In the genomic region with DNA sequence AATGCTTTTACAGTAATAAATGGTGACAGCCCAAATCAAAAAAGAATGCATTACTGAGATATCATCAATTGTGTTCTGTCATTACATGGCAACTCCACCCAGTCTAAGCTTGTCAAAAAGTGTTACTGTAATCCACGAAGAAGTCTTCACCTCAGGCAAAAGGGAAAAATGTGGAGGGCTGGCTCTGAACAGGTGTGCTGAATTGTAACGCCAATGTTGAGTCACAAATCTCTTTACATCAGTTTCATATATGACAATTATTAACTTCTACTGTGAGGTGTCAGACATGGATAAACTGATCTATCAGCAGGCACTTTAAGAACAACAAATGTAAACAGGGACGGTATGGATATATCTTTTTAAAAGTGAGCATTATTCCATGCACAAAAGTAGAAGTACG, we compare ENCODE assay signal across 2 cellular contexts.
TF ChIP-seq lines count a peak whose summit lies in the region.

No MANE protein-coding gene starts in this region.

TF ChIP-seq in SK-N-SH, 30 proteins besides CTCF, POLR2A, EP300 and RAD21:
- TF ChIP-seq, protein P1, sequence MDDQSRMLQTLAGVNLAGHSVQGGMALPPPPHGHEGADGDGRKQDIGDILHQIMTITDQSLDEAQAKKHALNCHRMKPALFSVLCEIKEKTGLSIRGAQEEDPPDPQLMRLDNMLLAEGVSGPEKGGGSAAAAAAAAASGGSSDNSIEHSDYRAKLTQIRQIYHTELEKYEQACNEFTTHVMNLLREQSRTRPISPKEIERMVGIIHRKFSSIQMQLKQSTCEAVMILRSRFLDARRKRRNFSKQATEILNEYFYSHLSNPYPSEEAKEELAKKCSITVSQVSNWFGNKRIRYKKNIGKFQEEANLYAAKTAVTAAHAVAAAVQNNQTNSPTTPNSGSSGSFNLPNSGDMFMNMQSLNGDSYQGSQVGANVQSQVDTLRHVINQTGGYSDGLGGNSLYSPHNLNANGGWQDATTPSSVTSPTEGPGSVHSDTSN (IDR thresholded peaks at IDR 0.05): peak; percentile 16; the same call in 1 of the 2 replicates
- no peak for TF ChIP-seq RXRA (IDR thresholded peaks at IDR 0.05; ENCODE audit: borderline replicate concordance, low read depth)

TF ChIP-seq in SK-N-SH treated with all-trans-retinoic acid at 6 μM for 48 hours, 23 proteins besides CTCF, POLR2A, EP300 and RAD21 (continued from another document):
- TF ChIP-seq, protein P2, sequence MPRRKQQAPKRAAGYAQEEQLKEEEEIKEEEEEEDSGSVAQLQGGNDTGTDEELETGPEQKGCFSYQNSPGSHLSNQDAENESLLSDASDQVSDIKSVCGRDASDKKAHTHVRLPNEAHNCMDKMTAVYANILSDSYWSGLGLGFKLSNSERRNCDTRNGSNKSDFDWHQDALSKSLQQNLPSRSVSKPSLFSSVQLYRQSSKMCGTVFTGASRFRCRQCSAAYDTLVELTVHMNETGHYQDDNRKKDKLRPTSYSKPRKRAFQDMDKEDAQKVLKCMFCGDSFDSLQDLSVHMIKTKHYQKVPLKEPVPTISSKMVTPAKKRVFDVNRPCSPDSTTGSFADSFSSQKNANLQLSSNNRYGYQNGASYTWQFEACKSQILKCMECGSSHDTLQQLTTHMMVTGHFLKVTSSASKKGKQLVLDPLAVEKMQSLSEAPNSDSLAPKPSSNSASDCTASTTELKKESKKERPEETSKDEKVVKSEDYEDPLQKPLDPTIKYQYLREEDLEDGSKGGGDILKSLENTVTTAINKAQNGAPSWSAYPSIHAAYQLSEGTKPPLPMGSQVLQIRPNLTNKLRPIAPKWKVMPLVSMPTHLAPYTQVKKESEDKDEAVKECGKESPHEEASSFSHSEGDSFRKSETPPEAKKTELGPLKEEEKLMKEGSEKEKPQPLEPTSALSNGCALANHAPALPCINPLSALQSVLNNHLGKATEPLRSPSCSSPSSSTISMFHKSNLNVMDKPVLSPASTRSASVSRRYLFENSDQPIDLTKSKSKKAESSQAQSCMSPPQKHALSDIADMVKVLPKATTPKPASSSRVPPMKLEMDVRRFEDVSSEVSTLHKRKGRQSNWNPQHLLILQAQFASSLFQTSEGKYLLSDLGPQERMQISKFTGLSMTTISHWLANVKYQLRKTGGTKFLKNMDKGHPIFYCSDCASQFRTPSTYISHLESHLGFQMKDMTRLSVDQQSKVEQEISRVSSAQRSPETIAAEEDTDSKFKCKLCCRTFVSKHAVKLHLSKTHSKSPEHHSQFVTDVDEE (CRISPR knock-in tag; IDR thresholded peaks at IDR 0.05): no peak
- TF ChIP-seq ZNF8 (CRISPR knock-in tag; IDR thresholded peaks at IDR 0.05) (no peak), OSR1 (CRISPR knock-in tag; IDR thresholded peaks at IDR 0.05) (no peak), TOX (CRISPR knock-in tag; IDR thresholded peaks at IDR 0.05; ENCODE audit: borderline replicate concordance) (no peak), ZNF70 (CRISPR knock-in tag; IDR thresholded peaks at IDR 0.05) (no peak), ISL1 (CRISPR knock-in tag; IDR thresholded peaks at IDR 0.05) (no peak), SNAI2 (CRISPR knock-in tag; IDR thresholded peaks at IDR 0.05) (no peak), ESRRG (CRISPR knock-in tag; IDR thresholded peaks at IDR 0.05) (no peak), CSDC2 (CRISPR knock-in tag; IDR thresholded peaks at IDR 0.05) (no peak), ZFP3 (CRISPR knock-in tag; IDR thresholded peaks at IDR 0.05) (no peak), ZNF565 (CRISPR knock-in tag; conservative IDR thresholded peaks at IDR 0.05; ENCODE audit: low read depth) (no peak), TCF4 (CRISPR knock-in tag; IDR thresholded peaks at IDR 0.05; ENCODE audit: borderline replicate concordance) (no peak), ZFP30 (CRISPR knock-in tag; IDR thresholded peaks at IDR 0.05) (no peak), GLIS3 (CRISPR knock-in tag; IDR thresholded peaks at IDR 0.05) (no peak), ARNTL (CRISPR knock-in tag; IDR thresholded peaks at IDR 0.05; ENCODE audit: borderline replicate concordance, low read depth) (no peak)
- TF ChIP-seq, protein P3, sequence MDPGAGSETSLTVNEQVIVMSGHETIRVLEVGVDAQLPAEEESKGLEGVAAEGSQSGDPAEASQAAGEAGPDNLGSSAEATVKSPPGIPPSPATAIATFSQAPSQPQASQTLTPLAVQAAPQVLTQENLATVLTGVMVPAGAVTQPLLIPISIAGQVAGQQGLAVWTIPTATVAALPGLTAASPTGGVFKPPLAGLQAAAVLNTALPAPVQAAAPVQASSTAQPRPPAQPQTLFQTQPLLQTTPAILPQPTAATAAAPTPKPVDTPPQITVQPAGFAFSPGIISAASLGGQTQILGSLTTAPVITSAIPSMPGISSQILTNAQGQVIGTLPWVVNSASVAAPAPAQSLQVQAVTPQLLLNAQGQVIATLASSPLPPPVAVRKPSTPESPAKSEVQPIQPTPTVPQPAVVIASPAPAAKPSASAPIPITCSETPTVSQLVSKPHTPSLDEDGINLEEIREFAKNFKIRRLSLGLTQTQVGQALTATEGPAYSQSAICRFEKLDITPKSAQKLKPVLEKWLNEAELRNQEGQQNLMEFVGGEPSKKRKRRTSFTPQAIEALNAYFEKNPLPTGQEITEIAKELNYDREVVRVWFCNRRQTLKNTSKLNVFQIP (CRISPR knock-in tag; IDR thresholded peaks at IDR 0.05; ENCODE audit: borderline replicate concordance, low read depth): no peak
- TF ChIP-seq, protein P4, sequence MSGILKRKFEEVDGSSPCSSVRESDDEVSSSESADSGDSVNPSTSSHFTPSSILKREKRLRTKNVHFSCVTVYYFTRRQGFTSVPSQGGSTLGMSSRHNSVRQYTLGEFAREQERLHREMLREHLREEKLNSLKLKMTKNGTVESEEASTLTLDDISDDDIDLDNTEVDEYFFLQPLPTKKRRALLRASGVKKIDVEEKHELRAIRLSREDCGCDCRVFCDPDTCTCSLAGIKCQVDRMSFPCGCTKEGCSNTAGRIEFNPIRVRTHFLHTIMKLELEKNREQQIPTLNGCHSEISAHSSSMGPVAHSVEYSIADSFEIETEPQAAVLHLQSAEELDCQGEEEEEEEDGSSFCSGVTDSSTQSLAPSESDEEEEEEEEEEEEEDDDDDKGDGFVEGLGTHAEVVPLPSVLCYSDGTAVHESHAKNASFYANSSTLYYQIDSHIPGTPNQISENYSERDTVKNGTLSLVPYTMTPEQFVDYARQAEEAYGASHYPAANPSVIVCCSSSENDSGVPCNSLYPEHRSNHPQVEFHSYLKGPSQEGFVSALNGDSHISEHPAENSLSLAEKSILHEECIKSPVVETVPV (CRISPR knock-in tag; IDR thresholded peaks at IDR 0.05): no peak
